Comparison of ENCODE assay signal across 26 cellular contexts in genomic region chr11:32328392-32328791, GRCh38.
"Had no signal": no experiment of that assay in that cellular context is flagged by ENCODE, and none has a peak within 500 bp of the region (broad histone marks: within the 10 kb centered on the region; RNA-seq: fewer than 3 reads in every experiment).

No MANE protein-coding gene starts in this region.

- H3K9me3 ChIP-seq: colonic mucosa, esophagus squamous epithelium, gastrocnemius medialis, left lung, lower lobe of right lung, mucosa of descending colon had no signal

- FAIRE-seq: endometrium, islet of Langerhans, keratinocyte had no signal

- H3K27ac ChIP-seq: colonic mucosa, epithelial cell of prostate, esophagus squamous epithelium, gastrocnemius medialis, heart right ventricle, left lung, lower lobe of right lung had no signal

- H3K36me3 ChIP-seq: colonic mucosa, esophagus squamous epithelium, gastrocnemius medialis, heart right ventricle, left lung, lower lobe of right lung had no signal

- H3K4me3 ChIP-seq: colonic mucosa, esophagus squamous epithelium, gastrocnemius medialis, heart right ventricle, left lung, lower lobe of right lung, mucosa of descending colon had no signal

- ATAC-seq: effector memory CD8-positive, alpha-beta T cell; esophagus mucosa; gastrocnemius medialis; heart right ventricle; left cardiac atrium; left lung; left ventricle myocardium superior; lower lobe of right lung; mucosa of descending colon had no signal

- H3K4me1 ChIP-seq: colonic mucosa, gastrocnemius medialis, lower lobe of right lung had no signal

- DNase-seq: colonic mucosa; cortex of kidney; effector CD8-positive, alpha-beta T cell; effector memory CD8-positive, alpha-beta T cell; endodermal cell; erythroblast; esophagus squamous epithelium; foreskin fibroblast; foreskin melanocyte; gastrocnemius medialis; glutamatergic neuron; head of caudate nucleus; heart right ventricle; hippocampal formation; left cardiac atrium; left lung; left ventricle myocardium superior; lower lobe of right lung; mesenchymal stem cell; mucosa of descending colon; naive B cell had no signal

- H3K27me3 ChIP-seq: colonic mucosa had no signal
